Comparison of ENCODE assay signal across 13 cellular contexts in the genomic region with DNA sequence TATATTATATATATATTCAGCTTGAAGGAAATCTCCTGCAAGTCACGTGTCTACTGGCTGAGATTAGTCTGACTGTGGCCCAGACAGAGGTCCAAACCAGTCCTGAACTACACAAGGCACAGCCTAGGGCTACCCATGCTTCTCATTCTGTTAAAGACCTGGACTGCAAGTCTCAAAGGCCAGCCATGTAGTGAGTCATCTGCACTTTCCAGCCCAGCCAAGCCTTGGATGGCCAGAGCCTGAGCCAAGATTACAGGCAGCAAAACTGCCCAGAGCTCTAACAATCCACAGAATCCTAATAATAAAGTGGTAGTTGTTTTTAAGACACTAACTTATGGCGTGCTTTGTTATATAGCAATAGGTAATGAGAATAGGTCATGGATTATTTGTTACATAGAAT.
A peak's percentile ranks its signal among the peaks of the same experiment; 100 is the strongest.
DNase-seq lines count a peak whose midpoint lies in the region; ATAC-seq, FAIRE-seq and TF ChIP-seq lines count a peak whose summit lies in the region.
"Had no signal": no experiment of that assay in that cellular context is flagged by ENCODE, and none has a peak within 500 bp of the region (broad histone marks: within the 10 kb centered on the region; RNA-seq: fewer than 3 reads in every experiment).

No MANE protein-coding gene starts in this region.

- H3K27me3 ChIP-seq in adrenal gland, result no peaks in the 10 kb centered on the region
- H3K27me3 ChIP-seq in heart right ventricle, result no peaks in the 10 kb centered on the region
- no peaks in the 10 kb centered on the region for H3K27me3 ChIP-seq in pancreas
- H3K27me3 ChIP-seq: neutrophil had no signal

- ATAC-seq in heart right ventricle (peak; percentile 65 to 95 (median 86)), pancreas (peak in 3 of 4 donors; percentile 34 to 70 (median 39)), GM19023 (IDR thresholded peaks at IDR 0.05; ENCODE audit: unreplicated experiment) (no peak), GM18498 (IDR thresholded peaks at IDR 0.05; ENCODE audit: unreplicated experiment) (no peak)
- ATAC-seq: HCT116 had no signal

- 33 to 52% (median 44%) methylated on average over 2 of the region's 2 CpGs for WGBS in adrenal gland, 4 donors
- 74 to 83% methylated on average over 2 of the region's 2 CpGs for WGBS in heart right ventricle, 2 donors
- 80% methylated on average over 2 of the region's 2 CpGs for WGBS in pancreas, 2 donors

- no peak for FAIRE-seq in pancreas (lab: Jason Lieb, UNC)

- DNase-seq in EL, result peak; percentile 89
- DNase-seq in adrenal gland, result peak; percentile 70 to 88 (median 84)
- peak; percentile 26 to 44 for DNase-seq in heart right ventricle
- DNase-seq in pancreas, result no peak
- DNase-seq in central memory CD4-positive, alpha-beta T cell, result no peak
- no peak for DNase-seq in activated CD8-positive, alpha-beta memory T cell treated with anti-CD3 and anti-CD28 coated beads for 24 hours
- DNase-seq: dorsolateral prefrontal cortex, SIG-M5 had no signal

- H3K4me1 ChIP-seq in adrenal gland (replicated peaks in 1 of 2), result peaks cover 11 to 13% of the 10 kb centered on the region in 2 donors
- H3K4me1 ChIP-seq in heart right ventricle, result peaks cover 0 to 18% (median 6%) of the 10 kb centered on the region in 9 donors
- no peaks in the 10 kb centered on the region for H3K4me1 ChIP-seq in pancreas

- TF ChIP-seq POLR2A in adrenal gland (IDR thresholded peaks at IDR 0.05), result no peak

- H3K4me3 ChIP-seq in adrenal gland (no peak overlapping the region), heart right ventricle (no peak overlapping the region), pancreas (no peak overlapping the region)
- H3K4me3 ChIP-seq: dorsolateral prefrontal cortex had no signal

- intact Hi-C loops in adrenal gland (cut with DNase I), result loop anchor here in 1 of 2 donors (5.0 kb wide), 1 partner anchor 953 kb away; no protein-coding TSS in a partner anchor
- intact Hi-C loops in heart right ventricle (cut with DNase I), result loop anchor here in 6 of 10 donors (2.0 to 10.0 kb wide), 4 partner anchors 476 to 956 kb away; a partner anchor contains a TSS
- intact Hi-C loops in pancreas (cut with DNase I), result no loop called here

- no peaks in the 10 kb centered on the region for H3K9me3 ChIP-seq in adrenal gland (replicated peaks in 1 of 3)
- no peaks in the 10 kb centered on the region for H3K9me3 ChIP-seq in heart right ventricle
- no peaks in the 10 kb centered on the region for H3K9me3 ChIP-seq in pancreas
- H3K9me3 ChIP-seq: neutrophil had no signal

- H3K27ac ChIP-seq in adrenal gland, result peak overlapping the region in 3 of 5 donors; percentile 38 to 57 (median 49)
- H3K27ac ChIP-seq in heart right ventricle, result peak overlapping the region in 2 of 10 donors; percentile 2 to 6
- H3K27ac ChIP-seq in pancreas, result no peak overlapping the region
- H3K27ac ChIP-seq: C4-2B, dorsolateral prefrontal cortex, neutrophil had no signal

- TF ChIP-seq CTCF in adrenal gland (IDR thresholded peaks at IDR 0.05) (no peak), heart right ventricle (IDR thresholded peaks at IDR 0.05) (no peak), pancreas (IDR thresholded peaks at IDR 0.05) (no peak)

- H3K36me3 ChIP-seq in adrenal gland (replicated peaks in 1 of 2) (no peaks in the 10 kb centered on the region), heart right ventricle (no peaks in the 10 kb centered on the region), pancreas (no peaks in the 10 kb centered on the region)
- H3K36me3 ChIP-seq: neutrophil had no signal

Comparison
In these comparisons a context has a peak if more than half of its experiments do, and no peak if none do; other contexts are left out.
1. DNase-seq: peak in EL (single experiment), adrenal gland (7 of 7) and heart right ventricle (2 of 2); none in pancreas (0 of 6), central memory CD4-positive, alpha-beta T cell (single experiment) and activated CD8-positive, alpha-beta memory T cell treated with anti-CD3 and anti-CD28 coated beads for 24 hours (single experiment).
2. H3K27ac ChIP-seq: peak in adrenal gland (3 of 5); none in pancreas (0 of 4).
3. ATAC-seq: peak in heart right ventricle (8 of 8) and pancreas (3 of 4); none in GM19023 (single experiment) and GM18498 (single experiment).
4. intact Hi-C loops: an anchor here in heart right ventricle (2.0 to 10.0 kb wide); none called in pancreas.